In genomic region chr18:14746897-14747296, GRCh38 we compare ENCODE assay signal across 8 cellular contexts. TPM values are rescaled to one million over a fixed set of nuclear protein-coding genes. Genes with fewer than 3 reads are reported as not detected.
"Had no signal": no experiment of that assay in that cellular context is flagged by ENCODE, and none has a peak within 500 bp of the region (broad histone marks: within the 10 kb centered on the region; RNA-seq: fewer than 3 reads in every experiment).

No MANE protein-coding gene starts in this region.

- DNase-seq: GM23248, GOT3, H7, HFFc6, IMR-90 had no signal

- H3K4me3 ChIP-seq: GM23248, HAP-1, K562 had no signal

- ATAC-seq: HCT116, K562 had no signal

- H3K4me1 ChIP-seq: HAP-1 had no signal

- H3K36me3 ChIP-seq: HAP-1 had no signal

- H3K27ac ChIP-seq: GM23248 had no signal

- H3K9me3 ChIP-seq: HAP-1 had no signal

- H2AFZ ChIP-seq: GM23248 had no signal

RNA-seq across cellular contexts. Expression of gene ANKRD30B, which starts 1.1 kb away (rescaled TPM):
- total RNA-seq: GM23248, H7, HFFc6, IMR-90, K562 had no signal
